Comparison of ENCODE assay signal across 8 cellular contexts in the genomic region with DNA sequence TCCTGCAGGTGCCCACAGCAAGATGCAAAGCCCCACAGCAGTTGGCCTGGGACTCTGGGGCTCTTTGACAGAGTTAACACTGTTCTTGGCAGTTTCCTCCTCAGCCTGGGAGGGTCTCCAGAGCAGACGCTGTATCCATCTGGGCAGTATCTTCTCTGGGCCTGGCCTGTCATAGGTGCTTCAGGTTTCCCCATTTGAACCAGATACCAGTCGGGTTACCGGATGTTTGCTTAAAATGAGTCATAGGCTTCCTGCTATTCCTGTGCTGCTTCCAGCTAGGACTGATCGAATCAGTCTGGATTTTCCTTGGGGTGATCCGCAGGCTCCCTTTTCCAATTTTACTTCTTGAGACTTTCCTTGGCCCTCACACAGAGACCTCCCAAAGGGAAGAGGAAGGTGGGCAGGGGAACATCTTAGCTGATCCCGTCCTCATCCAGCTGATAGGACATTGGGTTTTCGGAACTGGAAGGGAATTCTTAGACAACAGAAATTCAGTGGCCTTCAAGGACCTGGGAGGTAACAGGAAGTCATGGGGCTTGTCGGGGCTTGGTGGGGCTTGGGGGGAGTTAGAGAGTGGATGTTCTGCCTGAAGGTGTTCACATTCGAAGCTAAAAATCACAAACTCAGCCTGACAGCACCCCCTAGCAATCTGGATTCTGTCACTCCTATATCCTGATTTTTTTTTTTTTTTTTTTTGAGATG. TPM values are rescaled to one million over a fixed set of nuclear protein-coding genes. Genes with fewer than 3 reads are reported as not detected.
A peak's percentile ranks its signal among the peaks of the same experiment; 100 is the strongest.
DNase-seq lines count a peak whose midpoint lies in the region; ATAC-seq and TF ChIP-seq lines count a peak whose summit lies in the region.

No MANE protein-coding gene starts in this region.

- peak overlapping the region; percentile 66 for H3K27ac ChIP-seq in brain microvascular endothelial cell
- H3K27ac ChIP-seq in lung (ENCODE audit: low read depth in 1 of 2, low read length in 1 of 2) = peak overlapping the region; percentile 76 to 89
- H3K27ac ChIP-seq in effector memory CD4-positive, alpha-beta T cell (ENCODE audit: insufficient read depth, low read length, poor library complexity, severe bottlenecking) = no peak overlapping the region

- H3K4me1 ChIP-seq in lung (ENCODE audit: control insufficient read depth in 2 of 2, insufficient read depth in 2 of 2, low read length in 2 of 2) = peaks cover 2 to 17% of the 10 kb centered on the region in 2 donors
- peaks cover 8% of the 10 kb centered on the region for H3K4me1 ChIP-seq in effector memory CD4-positive, alpha-beta T cell (ENCODE audit: control insufficient read depth, insufficient read depth, low read length, poor library complexity, severe bottlenecking)

- in situ Hi-C loops in Caki2 (cut with HindIII; ENCODE audit: low pct_unique_long_range_greater_than_20kb, low sequenced_read_pairs) (no loop called here), brain microvascular endothelial cell (cut with HindIII; ENCODE audit: low pct_ligation_motif_present, low sequenced_read_pairs) (no loop called here)

- H3K27me3 ChIP-seq in brain microvascular endothelial cell (replicated peaks) (no peaks in the 10 kb centered on the region), lung (ENCODE audit: control insufficient read depth, insufficient read depth) (no peaks in the 10 kb centered on the region)
- no peaks in the 10 kb centered on the region for H3K27me3 ChIP-seq in effector memory CD4-positive, alpha-beta T cell (replicated peaks; ENCODE audit: control insufficient read depth, insufficient read depth, low read length, poor library complexity, severe bottlenecking)

- no peak for TF ChIP-seq CTCF in brain microvascular endothelial cell (IDR thresholded peaks at IDR 0.05; ENCODE audit: low read depth, low read length, missing control alignments)
- TF ChIP-seq CTCF in lung (IDR thresholded peaks at IDR 0.05; ENCODE audit: control extremely low read depth, extremely low read depth) = no peak

- H3K36me3 ChIP-seq in brain microvascular endothelial cell (replicated peaks) (peaks cover 8% of the 10 kb centered on the region), lung (ENCODE audit: control insufficient read depth in 2 of 2, insufficient read depth in 2 of 2, low read length in 2 of 2) (no peaks in the 10 kb centered on the region)
- H3K36me3 ChIP-seq in effector memory CD4-positive, alpha-beta T cell (ENCODE audit: control insufficient read depth, insufficient read depth, low read length) = peaks cover 2% of the 10 kb centered on the region

- DNase-seq in Caki2 (ENCODE audit: low read depth) (peak; percentile 81), NCI-H146 (lab: John Stamatoyannopoulos, UW) (peak; percentile 55), brain microvascular endothelial cell (peak; percentile 53), lung (ENCODE audit: low spot score) (no peak), NK-92 (lab: John Stamatoyannopoulos, UW; ENCODE audit: unreplicated experiment) (no peak)
- DNase-seq in effector memory CD4-positive, alpha-beta T cell = no peak

- no peak for ATAC-seq in lung (ENCODE audit: insufficient read depth, low FRiP score)
- no peak for ATAC-seq in HG03159 (IDR thresholded peaks at IDR 0.05; ENCODE audit: unreplicated experiment)
- ATAC-seq in GM21447 (IDR thresholded peaks at IDR 0.05; ENCODE audit: unreplicated experiment) = no peak

- no peaks in the 10 kb centered on the region for H3K9me3 ChIP-seq in lung (ENCODE audit: control insufficient read depth in 2 of 2, insufficient read depth in 1 of 2, low read length in 1 of 2)
- no peaks in the 10 kb centered on the region for H3K9me3 ChIP-seq in effector memory CD4-positive, alpha-beta T cell (ENCODE audit: control insufficient read depth, low read length)

- H3K4me3 ChIP-seq in brain microvascular endothelial cell (ENCODE audit: low read depth, low read length) = no peak overlapping the region
- no peak overlapping the region for H3K4me3 ChIP-seq in lung
- H3K4me3 ChIP-seq in effector memory CD4-positive, alpha-beta T cell (ENCODE audit: insufficient read depth, low read depth, low read length, poor library complexity, severe bottlenecking) = no peak overlapping the region

- 39 to 54% methylated on average over 9 of the region's 9 CpGs for WGBS in lung, 2 donors

RNA-seq across cellular contexts. Expression of a gene that starts 2.4 kb away (rescaled TPM):
- 178 and 208 TPM in 2 replicates for total RNA-seq in Caki2 (2014; rRNA removed; shearing (Covaris generic); ENCODE audit: low replicate concordance)
- total RNA-seq in lung = 10 to 100 TPM; 21.7 to 49.3 TPM
- polyA plus RNA-seq in lung = 10 to 100 TPM; 39.3 to 43.1 TPM

RNA-seq across cellular contexts. Expression of a gene that starts 12.9 kb away (rescaled TPM):
- 64.1 and 83.8 TPM in 2 replicates for total RNA-seq in Caki2 (2014; rRNA removed; shearing (Covaris generic); ENCODE audit: low replicate concordance)
- 10 to 100 TPM; 32.0 to 55.8 TPM for total RNA-seq in lung
- 10 to 100 TPM; 31.5 to 36.6 TPM for polyA plus RNA-seq in lung

RNA-seq across cellular contexts. Expression of a gene that starts 47.7 kb away (rescaled TPM):
- not detected in 2 replicates for total RNA-seq in Caki2 (2014; rRNA removed; shearing (Covaris generic); ENCODE audit: low replicate concordance)
- total RNA-seq in lung = 1 to 10 TPM; 3.8 to 4.2 TPM
- 1 to 10 TPM in 1 of 2 donors, under 1 TPM in 1; 1.00 to 4.0 TPM for polyA plus RNA-seq in lung

Comparison
In these comparisons a context has a peak if more than half of its experiments do, and no peak if none do; other contexts are left out.
1. DNase-seq: peak in Caki2 (single experiment), NCI-H146 (single experiment) and brain microvascular endothelial cell (single experiment); none in lung (single experiment), effector memory CD4-positive, alpha-beta T cell (0 of 3) and NK-92 (single experiment).